ENCODE assay signal across 31 cellular contexts in genomic region chr12:109447482-109447881, GRCh38.
"Had no signal": no experiment of that assay in that cellular context is flagged by ENCODE, and none has a peak within 500 bp of the region (broad histone marks: within the 10 kb centered on the region; RNA-seq: fewer than 3 reads in every experiment).

No MANE protein-coding gene starts in this region.

- H3K36me3 ChIP-seq: breast epithelium had no signal

- DNase-seq: activated CD4-positive, alpha-beta T cell treated with anti-CD3 and anti-CD28 coated beads, Interleukin-2, amount 10 ng/mL, durations not matched to agents 24 days and 14 days; activated CD4-positive, CD25-positive, alpha-beta regulatory T cell treated with anti-CD3 and anti-CD28 coated beads, Interleukin-2, amount 50 U/mL, for 72 hours; activated CD8-positive, alpha-beta T cell treated with anti-CD3 and anti-CD28 coated beads for 36 hours; activated naive CD8-positive, alpha-beta T cell treated with anti-CD3 and anti-CD28 coated beads, Interleukin-2, amount 50 U/mL, for 24 hours; activated T-cell treated with anti-CD3 and anti-CD28 coated beads, Interleukin-2, amount 50 U/mL, for 4 hours; amygdala; cerebellar nuclear complex; dorsolateral prefrontal cortex; effector memory CD4-positive, alpha-beta T cell; gastrocnemius medialis; glutamatergic neuron; hippocampal formation; kidney glomerular epithelial cell; mammary epithelial cell; naive thymus-derived CD8-positive, alpha-beta T cell; posterior cingulate gyrus; sigmoid colon; small intestine; stimulated activated CD4-positive, alpha-beta T cell treated with anti-CD3 and anti-CD28 coated beads, Interleukin-4, amount 100 ng/mL, for 24 hours; stimulated activated naive CD8-positive, alpha-beta T cell treated with anti-CD3 and anti-CD28 coated beads, Interleukin-15, amount 100 ng/mL, for 72 hours; T-helper 17 cell; T1000; thyroid gland; upper lobe of right lung had no signal

- H3K4me1 ChIP-seq: breast epithelium, gastrocnemius medialis had no signal

- H3K4me3 ChIP-seq: breast epithelium, coronary artery, dorsolateral prefrontal cortex, gastrocnemius medialis, sigmoid colon, thyroid gland, upper lobe of right lung had no signal

- H3K4me3 Mint-ChIP-seq: activated CD4-positive, alpha-beta T cell treated with anti-CD3 and anti-CD28 coated beads, Interleukin-2, amount 10 ng/mL, durations not matched to agents 24 days and 14 days; activated CD8-positive, alpha-beta T cell treated with anti-CD3 and anti-CD28 coated beads for 36 hours; activated naive CD4-positive, alpha-beta T cell treated with anti-CD3 and anti-CD28 coated beads, Interleukin-2, amount 50 U/mL, for 24 hours; activated naive CD8-positive, alpha-beta T cell treated with anti-CD3 and anti-CD28 coated beads, Interleukin-2, amount 50 U/mL, for 24 hours; activated T-cell treated with anti-CD3 and anti-CD28 coated beads, Interleukin-2, amount 50 U/mL, for 4 hours; mesothelial cell of epicardium; naive thymus-derived CD8-positive, alpha-beta T cell; stimulated activated memory B cell treated with anti-CD40 and anti-IgM and Interleukin-4, amounts not matched to agents 10 μg/mL and 1 μg/mL and 100 μg/mL, for 72 hours; stimulated activated naive CD8-positive, alpha-beta T cell treated with anti-CD3 and anti-CD28 coated beads, Interleukin-15, amount 100 ng/mL, for 72 hours; T-helper 17 cell had no signal

- H3K4me1 Mint-ChIP-seq: activated naive CD4-positive, alpha-beta T cell treated with anti-CD3 and anti-CD28 coated beads, Interleukin-2, amount 50 U/mL, for 24 hours; activated naive CD8-positive, alpha-beta T cell treated with anti-CD3 and anti-CD28 coated beads, Interleukin-2, amount 50 U/mL, for 24 hours; mesothelial cell of epicardium; stimulated activated memory B cell treated with anti-CD40 and anti-IgM and Interleukin-4, amounts not matched to agents 10 μg/mL and 1 μg/mL and 100 μg/mL, for 72 hours had no signal

- ATAC-seq: activated CD8-positive, alpha-beta T cell treated with anti-CD3 and anti-CD28 coated beads for 36 hours; activated naive CD8-positive, alpha-beta T cell treated with anti-CD3 and anti-CD28 coated beads, Interleukin-2, amount 50 U/mL, for 24 hours; activated T-cell treated with anti-CD3 and anti-CD28 coated beads, Interleukin-2, amount 50 U/mL, for 4 hours; gastrocnemius medialis; naive thymus-derived CD8-positive, alpha-beta T cell; SK-N-SH treated with all-trans-retinoic acid at 6 μM for 48 hours; stimulated activated memory B cell treated with anti-CD40 and anti-IgM and Interleukin-4, amounts not matched to agents 10 μg/mL and 1 μg/mL and 100 μg/mL, for 72 hours; stimulated activated naive CD8-positive, alpha-beta T cell treated with anti-CD3 and anti-CD28 coated beads, Interleukin-15, amount 100 ng/mL, for 72 hours; T-helper 17 cell; upper lobe of right lung had no signal

- H3K27me3 ChIP-seq: breast epithelium, dorsolateral prefrontal cortex, gastrocnemius medialis, sigmoid colon, thyroid gland, upper lobe of right lung had no signal

- H3K27ac Mint-ChIP-seq: activated CD4-positive, alpha-beta T cell treated with anti-CD3 and anti-CD28 coated beads, Interleukin-2, amount 10 ng/mL, durations not matched to agents 24 days and 14 days; activated CD8-positive, alpha-beta T cell treated with anti-CD3 and anti-CD28 coated beads for 36 hours; activated naive CD4-positive, alpha-beta T cell treated with anti-CD3 and anti-CD28 coated beads, Interleukin-2, amount 50 U/mL, for 24 hours; activated naive CD8-positive, alpha-beta T cell treated with anti-CD3 and anti-CD28 coated beads, Interleukin-2, amount 50 U/mL, for 24 hours; activated T-helper 2 cell treated with anti-CD3 and anti-CD28 coated beads, Interferon-gamma antibody, Interleukin-2, Interleukin-4, amounts not matched to agents 10 μg/mL and 5 μg/mL and 100 μg/mL, durations not matched to agents 14 hours and 24 hours and 36 hours; mesothelial cell of epicardium; naive thymus-derived CD8-positive, alpha-beta T cell; stimulated activated memory B cell treated with anti-CD40 and anti-IgM and Interleukin-4, amounts not matched to agents 10 μg/mL and 1 μg/mL and 100 μg/mL, for 72 hours; T-helper 17 cell had no signal

- H3K9me3 Mint-ChIP-seq: activated CD4-positive, alpha-beta T cell treated with anti-CD3 and anti-CD28 coated beads, Interleukin-2, amount 10 ng/mL, durations not matched to agents 24 days and 14 days; activated CD8-positive, alpha-beta T cell treated with anti-CD3 and anti-CD28 coated beads for 36 hours; activated naive CD4-positive, alpha-beta T cell treated with anti-CD3 and anti-CD28 coated beads, Interleukin-2, amount 50 U/mL, for 24 hours; activated naive CD8-positive, alpha-beta T cell treated with anti-CD3 and anti-CD28 coated beads, Interleukin-2, amount 50 U/mL, for 24 hours; activated T-cell treated with anti-CD3 and anti-CD28 coated beads, Interleukin-2, amount 50 U/mL, for 4 hours; activated T-helper 2 cell treated with anti-CD3 and anti-CD28 coated beads, Interferon-gamma antibody, Interleukin-2, Interleukin-4, amounts not matched to agents 10 μg/mL and 5 μg/mL and 100 μg/mL, durations not matched to agents 14 hours and 24 hours and 36 hours; mesothelial cell of epicardium; naive thymus-derived CD8-positive, alpha-beta T cell; stimulated activated memory B cell treated with anti-CD40 and anti-IgM and Interleukin-4, amounts not matched to agents 10 μg/mL and 1 μg/mL and 100 μg/mL, for 72 hours; stimulated activated naive CD8-positive, alpha-beta T cell treated with anti-CD3 and anti-CD28 coated beads, Interleukin-15, amount 100 ng/mL, for 72 hours had no signal

- H3K9me3 ChIP-seq: breast epithelium, gastrocnemius medialis, sigmoid colon, thyroid gland, upper lobe of right lung had no signal

- H3K27ac ChIP-seq: coronary artery, dorsolateral prefrontal cortex, gastrocnemius medialis, thyroid gland, upper lobe of right lung had no signal
